In the genomic region with DNA sequence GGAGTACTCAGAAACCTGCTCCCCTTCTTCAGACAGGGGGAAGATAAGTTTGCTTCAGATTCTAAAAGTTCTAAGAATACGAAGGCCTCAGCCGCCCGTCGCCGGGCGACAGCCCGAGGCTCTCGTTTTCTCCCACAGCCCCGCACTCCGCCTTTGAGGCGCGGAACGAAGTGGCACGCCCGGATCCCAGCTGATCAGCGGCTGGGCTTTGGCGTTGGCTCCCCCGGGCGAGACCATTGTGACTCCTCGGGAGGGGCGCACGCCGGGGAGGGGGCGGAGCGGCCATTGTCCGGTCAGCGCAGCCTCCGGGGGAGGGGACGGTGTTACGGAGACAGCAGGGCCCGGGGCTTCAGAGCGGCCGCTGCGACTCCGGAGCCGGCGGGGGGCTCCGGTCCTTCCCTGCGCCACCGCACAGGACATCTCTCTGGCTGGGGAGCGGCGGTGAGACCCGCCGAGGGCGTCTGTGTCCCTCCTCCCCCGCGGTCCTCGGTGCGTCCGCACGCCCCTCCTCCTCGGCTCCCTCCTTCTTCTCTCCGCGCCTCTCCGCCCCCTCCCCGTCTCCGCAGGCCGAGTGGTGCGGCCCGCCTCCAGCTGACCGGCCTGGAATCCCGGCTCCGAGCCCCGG, we compare ENCODE assay signal across 8 cellular contexts. TPM values are rescaled to one million over a fixed set of nuclear protein-coding genes. Genes with fewer than 3 reads are reported as not detected.
DNase-seq lines count a peak whose midpoint lies in the region; ATAC-seq and TF ChIP-seq lines count a peak whose summit lies in the region.

A gene with protein sequence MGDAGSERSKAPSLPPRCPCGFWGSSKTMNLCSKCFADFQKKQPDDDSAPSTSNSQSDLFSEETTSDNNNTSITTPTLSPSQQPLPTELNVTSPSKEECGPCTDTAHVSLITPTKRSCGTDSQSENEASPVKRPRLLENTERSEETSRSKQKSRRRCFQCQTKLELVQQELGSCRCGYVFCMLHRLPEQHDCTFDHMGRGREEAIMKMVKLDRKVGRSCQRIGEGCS (plus strand): TSS at position 551 of the 625 bp plus-strand sequence. CDS start 219 bp downstream, outside the sequence.

- no peaks in the 10 kb centered on the region for H3K9me3 Mint-ChIP-seq in naive B cell
- no peaks in the 10 kb centered on the region for H3K9me3 Mint-ChIP-seq in stimulated activated effector memory CD8-positive, alpha-beta T cell treated with anti-CD3 and anti-CD28 coated beads, Interleukin-12 subunit alpha, Interleukin-12 subunit beta, amount 100 ng/mL, for 72 hours

- peaks cover 28 to 60% (median 39%) of the 10 kb centered on the region in 3 donors for H3K4me1 Mint-ChIP-seq in naive B cell
- peaks cover 46% of the 10 kb centered on the region for H3K4me1 Mint-ChIP-seq in stimulated activated effector memory CD8-positive, alpha-beta T cell treated with anti-CD3 and anti-CD28 coated beads, Interleukin-12 subunit alpha, Interleukin-12 subunit beta, amount 100 ng/mL, for 72 hours

- no peaks in the 10 kb centered on the region for H3K27me3 Mint-ChIP-seq in naive B cell

- no peaks in the 10 kb centered on the region for H3K36me3 ChIP-seq in DOHH2 (ENCODE audit: control insufficient read depth, low read length)

- H3K36me3 Mint-ChIP-seq in naive B cell = no peaks in the 10 kb centered on the region
- peaks cover 22% of the 10 kb centered on the region for H3K36me3 Mint-ChIP-seq in stimulated activated effector memory CD8-positive, alpha-beta T cell treated with anti-CD3 and anti-CD28 coated beads, Interleukin-12 subunit alpha, Interleukin-12 subunit beta, amount 100 ng/mL, for 72 hours

- H3K27ac ChIP-seq in DOHH2 (ENCODE audit: low read depth, low read length) = peak within 1 kb of the TSS; percentile 61

- ATAC-seq in naive B cell (ENCODE audit: low read depth in 2 of 2) = peak; percentile 77 to 79
- peak; percentile 90 for ATAC-seq in stimulated activated effector memory CD8-positive, alpha-beta T cell treated with anti-CD3 and anti-CD28 coated beads, Interleukin-12 subunit alpha, Interleukin-12 subunit beta, amount 100 ng/mL, for 72 hours

- H3K9me3 ChIP-seq in DOHH2 (ENCODE audit: control insufficient read depth, insufficient read depth, low read length) = no peaks in the 10 kb centered on the region

- DNase-seq in GOT3 (lab: John Stamatoyannopoulos, UW) (peak; percentile 95), LHCN-M2 (ENCODE audit: low read depth) (peak; percentile 96), RPMI7951 (ENCODE audit: low read depth) (peak; percentile 96), fibroblast of gingiva (ENCODE audit: low read depth) (peak; percentile 98), naive B cell (peak; percentile 97)
- DNase-seq in activated T-helper 1 cell treated with anti-CD3 and anti-CD28 coated beads, Interleukin-2, amount 50 U/mL, for 16 hours (ENCODE audit: low read depth in 1 of 2, low spot score in 1 of 2) = peak; percentile 82 to 84
- DNase-seq in stimulated activated effector memory CD8-positive, alpha-beta T cell treated with anti-CD3 and anti-CD28 coated beads, Interleukin-12 subunit alpha, Interleukin-12 subunit beta, amount 100 ng/mL, for 72 hours (ENCODE audit: low spot score in 2 of 2) = peak; percentile 95 to 98

- 0 out of 2 replicates have a peak, but pooled peaks cover 5% of the 10 kb centered on the region for H3K27me3 ChIP-seq in DOHH2 (ENCODE audit: control insufficient read depth, low read length)

- H3K4me2 ChIP-seq in DOHH2 (ENCODE audit: low read length) = peak within 1 kb of the TSS; percentile 91

- TF ChIP-seq CTCF in DOHH2 (IDR thresholded peaks at IDR 0.05; ENCODE audit: low read depth, low read length, poor library complexity, severe bottlenecking) = no peak

- H3K4me3 ChIP-seq in DOHH2 (ENCODE audit: low read length) = peak within 1 kb of the TSS; percentile 90

- H3K79me2 ChIP-seq in DOHH2 (ENCODE audit: control insufficient read depth, low read length) = peaks cover 43% of the 10 kb centered on the region

- peaks cover 15% of the 10 kb centered on the region for H3K4me1 ChIP-seq in DOHH2 (ENCODE audit: control insufficient read depth, low read length)

- peak within 1 kb of the TSS; percentile 85 to 100 (median 97) for H3K4me3 Mint-ChIP-seq in naive B cell
- peak within 1 kb of the TSS; percentile 97 for H3K4me3 Mint-ChIP-seq in stimulated activated effector memory CD8-positive, alpha-beta T cell treated with anti-CD3 and anti-CD28 coated beads, Interleukin-12 subunit alpha, Interleukin-12 subunit beta, amount 100 ng/mL, for 72 hours

- H4K20me1 ChIP-seq in DOHH2 (ENCODE audit: control insufficient read depth, insufficient read depth, low read depth, low read length) = peaks cover 5% of the 10 kb centered on the region; the same call in 1 of the 2 replicates

- peaks cover 9% of the 10 kb centered on the region; the same call in 1 of the 2 replicates for H3F3A ChIP-seq in DOHH2 (ENCODE audit: control insufficient read depth, insufficient read depth)

- no peaks in the 10 kb centered on the region for H3K9me2 ChIP-seq in DOHH2 (replicated peaks; ENCODE audit: control insufficient read depth, low read length)

- H3K27ac Mint-ChIP-seq in naive B cell = peak within 1 kb of the TSS; percentile 95 to 99 (median 98)
- H3K27ac Mint-ChIP-seq in stimulated activated effector memory CD8-positive, alpha-beta T cell treated with anti-CD3 and anti-CD28 coated beads, Interleukin-12 subunit alpha, Interleukin-12 subunit beta, amount 100 ng/mL, for 72 hours = peak within 1 kb of the TSS; percentile 99

RNA-seq across cellular contexts. Expression of the gene that starts here (rescaled TPM):
- total RNA-seq in LHCN-M2 (2014; rRNA removed) = 14.7 and 19.9 TPM in 2 replicates
- polyA plus RNA-seq in LHCN-M2 (2012) = 78.8 TPM
- 9.5 and 11.5 TPM in 2 replicates for total RNA-seq in RPMI7951 (2014; rRNA removed; shearing (Covaris generic))
- polyA plus RNA-seq in naive B cell (ENCODE audit: low read depth in 6 of 6) = 1 to 10 TPM; 1.9 to 6.7 (median 4.4) TPM

Comparison
In these comparisons a context has a peak if more than half of its experiments do, and no peak if none do; other contexts are left out.
1. Peak in every context shown above with its lines: DNase-seq, ATAC-seq, H3K4me3 ChIP-seq and H3K27ac ChIP-seq.